2 cellular contexts compared by ENCODE assay signal in genomic region chr12:57388425-57388824, GRCh38.
TF ChIP-seq lines count a peak whose summit lies in the region.

No MANE protein-coding gene starts in this region.

TF ChIP-seq in GM12878, 131 proteins besides CTCF, POLR2A, EP300 and RAD21:
- TF ChIP-seq REST (IDR thresholded peaks at IDR 0.05; ENCODE audit: low read depth, low read length) (no peak), LARP7 (IDR thresholded peaks at IDR 0.05) (no peak), SUZ12 (IDR thresholded peaks at IDR 0.05; ENCODE audit: unreplicated experiment) (no peak), ESRRA (IDR thresholded peaks at IDR 0.05; ENCODE audit: low read length) (no peak), IKZF2 (IDR thresholded peaks at IDR 0.05) (no peak), CHD4 (IDR thresholded peaks at IDR 0.05) (no peak), CBFB (IDR thresholded peaks at IDR 0.05; ENCODE audit: low read depth) (no peak), E2F4 (IDR thresholded peaks at IDR 0.05; ENCODE audit: low read depth, low read length) (no peak), ASH2L (IDR thresholded peaks at IDR 0.05; ENCODE audit: borderline replicate concordance, low read depth) (no peak), STAT1 (conservative IDR thresholded peaks at IDR 0.05) (no peak), DPF2 (IDR thresholded peaks at IDR 0.05) (no peak), GABPA (IDR thresholded peaks at IDR 0.05; ENCODE audit: low read depth) (no peak), SRF (IDR thresholded peaks at IDR 0.05; ENCODE audit: low read depth in 2 of 2, low read length in 2 of 2) (no peak), TBL1XR1 (IDR thresholded peaks at IDR 0.05; ENCODE audit: low read depth, low read length) (no peak), SIN3A (IDR thresholded peaks at IDR 0.05; ENCODE audit: low read depth, low read length) (no peak), MYC (IDR thresholded peaks at IDR 0.05; ENCODE audit: insufficient read depth, insufficient read length, insufficient replicate concordance, low read length, severe bottlenecking) (no peak)

TF ChIP-seq in GM12891, 5 proteins besides CTCF, POLR2A, EP300 and RAD21:
- TF ChIP-seq PAX5 (IDR thresholded peaks at IDR 0.05; ENCODE audit: insufficient read depth, low read length, severe bottlenecking) (no peak), POLR2AphosphoS5 (IDR thresholded peaks at IDR 0.05; ENCODE audit: low read depth, low read length) (no peak), TAF1 (IDR thresholded peaks at IDR 0.05; ENCODE audit: low read depth, low read length) (no peak), POU2F2 (IDR thresholded peaks at IDR 0.05; ENCODE audit: low read depth, low read length) (no peak), SPI1 (IDR thresholded peaks at IDR 0.05; ENCODE audit: low read depth, low read length) (no peak)
